In genomic region chr4:48830706-48831531, GRCh38 we compare ENCODE assay signal across 8 cellular contexts. TPM values are rescaled to one million over a fixed set of nuclear protein-coding genes. Genes with fewer than 3 reads are reported as not detected.
DNase-seq lines count a peak whose midpoint lies in the region; ATAC-seq and TF ChIP-seq lines count a peak whose summit lies in the region.

TSS of gene OCIAD1 (plus strand) at chr4:48831088. CDS start at chr4:48832625, 1,537 bp downstream.

- ATAC-seq in GM19023 (IDR thresholded peaks at IDR 0.05; ENCODE audit: unreplicated experiment) (peak; percentile 99), HG03280 (IDR thresholded peaks at IDR 0.05; ENCODE audit: unreplicated experiment) (peak; percentile 99)

- peaks cover 0 to 34% (median 22%) of the 10 kb centered on the region in 6 donors for H3K36me3 ChIP-seq in spleen

- DNase-seq in AG08396 (ENCODE audit: low spot score) (peak; percentile 99), NCI-H345 treated with DMSO at 0.1 percent for 48 hours (lab: John Stamatoyannopoulos, UW; ENCODE audit: unreplicated experiment) (peak; percentile 92), inferior parietal cortex (ENCODE audit: extremely low spot score) (peak; percentile 99), spleen (peak; percentile 98)
- DNase-seq in activated CD4-positive, CD25-positive, alpha-beta regulatory T cell (lab: John Stamatoyannopoulos, UW), result peak; percentile 74 to 90 (median 80)
- peak; percentile 96 for DNase-seq in central memory CD4-positive, alpha-beta T cell

- H3K4me1 ChIP-seq in spleen, result peaks cover 6 to 41% (median 26%) of the 10 kb centered on the region in 6 donors

- no peak for TF ChIP-seq POLR2A in spleen (IDR thresholded peaks at IDR 0.05)

- peaks cover 0 to 4% (median 0%) of the 10 kb centered on the region in 8 donors for H3K9me3 ChIP-seq in spleen

- no peaks in the 10 kb centered on the region for H3K27me3 ChIP-seq in spleen (replicated peaks in 1 of 7)

- peak within 1 kb of the TSS; percentile 59 to 89 (median 80) for H3K4me3 ChIP-seq in spleen

- peak in 2 of 11 experiments; percentile 6 to 23 for TF ChIP-seq CTCF in spleen (IDR thresholded peaks at IDR 0.05 in 8 of 11, conservative IDR thresholded peaks at IDR 0.05 in 3 of 11)

- intact Hi-C loops in spleen (cut with DNase I; ENCODE audit: low total_unique reads), result loop anchor here (10.0 kb wide), 1 partner anchor 46 kb away; the partner anchor contains the start of gene FRYL

- 0 to 1% (median 0%) methylated on average over 53 to 56 of the region's 56 CpGs for WGBS in spleen, 5 donors

- H3K27ac ChIP-seq in spleen, result peak within 1 kb of the TSS; percentile 92 to 97 (median 96)

RNA-seq across cellular contexts. Expression of gene OCIAD1, which starts in this region (rescaled TPM):
- total RNA-seq in spleen, result 100 to 1,000 TPM in 3 of 7 donors, 10 to 100 TPM in 4; 86.7 to 114 (median 99.2) TPM
- 100 to 1,000 TPM in 1 of 3 donors, 10 to 100 TPM in 2; 94.8 to 104 (median 98.1) TPM for polyA plus RNA-seq in spleen

Comparison
In these comparisons a context has a peak if more than half of its experiments do, and no peak if none do; other contexts are left out.
1. Peak in every context shown above with its lines: DNase-seq, ATAC-seq, H3K4me3 ChIP-seq and H3K27ac ChIP-seq.